ENCODE assay signal across 15 cellular contexts in genomic region chr5:14216902-14217301, GRCh38.
DNase-seq lines count a peak whose midpoint lies in the region; ATAC-seq, FAIRE-seq and TF ChIP-seq lines count a peak whose summit lies in the region.
"Had no signal": no experiment of that assay in that cellular context is flagged by ENCODE, and none has a peak within 500 bp of the region (broad histone marks: within the 10 kb centered on the region; RNA-seq: fewer than 3 reads in every experiment).

No MANE protein-coding gene starts in this region.

- H3K27me3 ChIP-seq in H9 (ENCODE audit: insufficient read depth, low read length): no peaks in the 10 kb centered on the region
- H3K27me3 ChIP-seq in body of pancreas: no peaks in the 10 kb centered on the region
- H3K27me3 ChIP-seq in keratinocyte (ENCODE audit: control insufficient read depth, extremely low read depth, insufficient read depth, low read length): no peaks in the 10 kb centered on the region
- no peaks in the 10 kb centered on the region for H3K27me3 ChIP-seq in psoas muscle (ENCODE audit: insufficient read depth in 3 of 3, low read length in 2 of 3)
- H3K27me3 ChIP-seq: heart right ventricle, tibial nerve had no signal

- no peak overlapping the region for H3T11ph ChIP-seq in H9 (ENCODE audit: low read length)

- H4K20me1 ChIP-seq in H9 (ENCODE audit: control insufficient read depth, insufficient read depth, insufficient read length) (no peaks in the 10 kb centered on the region), keratinocyte (ENCODE audit: control insufficient read depth, extremely low read depth, insufficient read depth, low read length) (peaks cover 13% of the 10 kb centered on the region)

- ATAC-seq in body of pancreas (peak; percentile 33), psoas muscle (peak; percentile 67 to 79 (median 74)), GM21529 (IDR thresholded peaks at IDR 0.05; ENCODE audit: unreplicated experiment) (no peak)

- H3K79me2 ChIP-seq in H9 (ENCODE audit: insufficient read depth, low read length): peaks cover 38% of the 10 kb centered on the region; the same call in 1 of the 2 replicates
- peaks cover 99% of the 10 kb centered on the region for H3K79me2 ChIP-seq in keratinocyte (ENCODE audit: control insufficient read depth, insufficient read depth, low read length)

- H3K9me1 ChIP-seq in keratinocyte (ENCODE audit: control insufficient read depth, extremely low read depth, insufficient read depth, low read length): peaks cover 3% of the 10 kb centered on the region

- H3K9me3 Mint-ChIP-seq in H9: no peaks in the 10 kb centered on the region
- H3K9me3 Mint-ChIP-seq: activated naive CD4-positive, alpha-beta T cell treated with anti-CD3 and anti-CD28 coated beads, Interleukin-2, amount 10 ng/mL, durations not matched to agents 7 days and 5 days; mesothelial cell of epicardium had no signal

- no peak overlapping the region for H3K18ac ChIP-seq in H9 (ENCODE audit: insufficient read length, low read depth, low read length)

- peaks cover 8% of the 10 kb centered on the region for H3K79me1 ChIP-seq in H9 (ENCODE audit: insufficient read depth, low read depth, low read length, poor library complexity, severe bottlenecking)

- no peak overlapping the region for H4K5ac ChIP-seq in H9 (ENCODE audit: insufficient read length, low read depth, low read length)

- H2BK120ac ChIP-seq in H9 (ENCODE audit: low read depth, low read length, poor library complexity, severe bottlenecking): no peak overlapping the region

- WGBS in H9 (ENCODE audit: extremely low coverage, insufficient read length, low lambda C conversion rate): no CpG with 5 or more reads among the region's 7 CpGs
- WGBS in body of pancreas, 2 donors: 79 to 84% methylated on average over 7 of the region's 7 CpGs
- WGBS in psoas muscle, 3 donors: 34 to 47% (median 40%) methylated on average over 7 of the region's 7 CpGs

- intact Hi-C loops in body of pancreas (cut with DNase I): no loop called here
- intact Hi-C loops in psoas muscle (cut with DNase I): no loop called here

- H3K4me3 Mint-ChIP-seq in H9: no peak overlapping the region
- H3K4me3 Mint-ChIP-seq: activated naive CD4-positive, alpha-beta T cell treated with anti-CD3 and anti-CD28 coated beads, Interleukin-2, amount 10 ng/mL, durations not matched to agents 7 days and 5 days; mesothelial cell of epicardium had no signal

- peaks cover 91 to 93% of the 10 kb centered on the region in 2 experiments for H3K4me1 Mint-ChIP-seq in H9

- H3K56ac ChIP-seq in H9 (ENCODE audit: insufficient read length, low read depth, low read length): no peak overlapping the region

- H3K9me3 ChIP-seq in H9 (ENCODE audit: control insufficient read depth, low read depth, low read length): no peaks in the 10 kb centered on the region
- no peaks in the 10 kb centered on the region for H3K9me3 ChIP-seq in body of pancreas
- no peaks in the 10 kb centered on the region for H3K9me3 ChIP-seq in keratinocyte (ENCODE audit: control insufficient read depth, low read depth, low read length)
- H3K9me3 ChIP-seq in psoas muscle: no peaks in the 10 kb centered on the region
- H3K9me3 ChIP-seq: heart right ventricle, tibial nerve had no signal

- H3K36me3 Mint-ChIP-seq in H9 (ENCODE audit: insufficient read depth in 1 of 3, low read depth in 3 of 3): peaks cover 0 to 4% (median 0%) of the 10 kb centered on the region in 3 experiments; a peak in 2 of 7 replicates
- H3K36me3 Mint-ChIP-seq: activated naive CD4-positive, alpha-beta T cell treated with anti-CD3 and anti-CD28 coated beads, Interleukin-2, amount 10 ng/mL, durations not matched to agents 7 days and 5 days; mesothelial cell of epicardium had no signal

- no peak overlapping the region for H2BK20ac ChIP-seq in H9 (ENCODE audit: low read depth, low read length, poor library complexity, severe bottlenecking)

- H3K27me3 Mint-ChIP-seq in H9 (ENCODE audit: low read depth): no peaks in the 10 kb centered on the region

- dilution Hi-C loops in keratinocyte (cut with MboI; ENCODE audit: extremely low pct_ligation_motif_present, low sequenced_read_pairs): no loop called here

- no peak overlapping the region for H3K4me2 ChIP-seq in H9 (ENCODE audit: insufficient read depth, insufficient read length, low read length)
- no peak overlapping the region for H3K4me2 ChIP-seq in keratinocyte (ENCODE audit: control insufficient read depth, extremely low read depth, insufficient read depth, low read depth, low read length)

- no peak overlapping the region for H3K27ac ChIP-seq in H9 (ENCODE audit: insufficient read length, low read depth, low read length)
- H3K27ac ChIP-seq in body of pancreas: peak overlapping the region in 1 of 4 donors; percentile 16
- H3K27ac ChIP-seq in keratinocyte (ENCODE audit: control insufficient read depth, insufficient read depth, low read length): peak overlapping the region; percentile 40
- peak overlapping the region; percentile 73 for H3K27ac ChIP-seq in psoas muscle
- H3K27ac ChIP-seq: tibial nerve had no signal

- FAIRE-seq in keratinocyte (lab: Jason Lieb, UNC): no peak
- FAIRE-seq in GM12892 (lab: Jason Lieb, UNC): no peak

- no peak overlapping the region for H3K4me3 ChIP-seq in body of pancreas
- no peak overlapping the region for H3K4me3 ChIP-seq in keratinocyte (ENCODE audit: control insufficient read depth in 2 of 3, extremely low read depth in 1 of 3, insufficient read depth in 2 of 3, low read depth in 1 of 3, low read length in 3 of 3)
- no peak overlapping the region for H3K4me3 ChIP-seq in psoas muscle
- H3K4me3 ChIP-seq: heart right ventricle, tibial nerve had no signal

- H2BK5ac ChIP-seq in H9 (ENCODE audit: insufficient read length, low read length): no peak overlapping the region

- no peak overlapping the region for H2BK12ac ChIP-seq in H9 (ENCODE audit: insufficient read length, low read depth, low read length)

- DNase-seq in H9: peak; percentile 80
- DNase-seq in body of pancreas: no peak
- DNase-seq in keratinocyte (ENCODE audit: low read depth, low spot score): no peak
- no peak for DNase-seq in psoas muscle
- DNase-seq in activated effector memory CD4-positive, alpha-beta T cell treated with anti-CD3 and anti-CD28 coated beads, Interleukin-2, amount 50 U/mL, for 16 hours: no peak
- DNase-seq in HuH-7.5 (ENCODE audit: low spot score): no peak
- no peak for DNase-seq in GM12892 (ENCODE audit: insufficient read length)
- DNase-seq: activated naive CD4-positive, alpha-beta T cell treated with anti-CD3 and anti-CD28 coated beads, Interleukin-2, amount 10 ng/mL, durations not matched to agents 7 days and 5 days; central memory CD4-positive, alpha-beta T cell; DMS79; heart right ventricle; NCI-H1105 had no signal

- TF ChIP-seq POLR2A in body of pancreas (IDR thresholded peaks at IDR 0.05): no peak
- no peak for TF ChIP-seq POLR2A in GM12892 (IDR thresholded peaks at IDR 0.05; ENCODE audit: low read depth, low read length)

- H4K8ac ChIP-seq in H9 (replicated peaks; ENCODE audit: insufficient read length, low read depth, low read length): no peak overlapping the region

- H3K14ac ChIP-seq in H9 (ENCODE audit: insufficient read depth, low read length): no peak overlapping the region

- no peaks in the 10 kb centered on the region for H3K23me2 ChIP-seq in H9 (ENCODE audit: insufficient read length, low read depth, low read length, poor library complexity, severe bottlenecking)

- no peak overlapping the region for H4K91ac ChIP-seq in H9 (ENCODE audit: insufficient read length, low read depth, low read length)

- no peak overlapping the region for H3K9ac ChIP-seq in H9 (ENCODE audit: extremely low read depth, insufficient read length, low read length)
- H3K9ac ChIP-seq in keratinocyte (ENCODE audit: control insufficient read depth, extremely low read depth, insufficient read depth, low read length): no peak overlapping the region

- no peak for TF ChIP-seq CTCF in H9 (conservative IDR thresholded peaks at IDR 0.05)
- no peak for TF ChIP-seq CTCF in body of pancreas (IDR thresholded peaks at IDR 0.05)
- no peak for TF ChIP-seq CTCF in keratinocyte (optimal IDR thresholded peaks at IDR 0.05 in 1 of 3, IDR thresholded peaks at IDR 0.05 in 1 of 3, conservative IDR thresholded peaks at IDR 0.05 in 1 of 3; ENCODE audit: extremely low read depth in 1 of 3, insufficient read depth in 2 of 3, low read length in 3 of 3)
- TF ChIP-seq CTCF in psoas muscle (IDR thresholded peaks at IDR 0.05): no peak

- no peak overlapping the region for H3K4ac ChIP-seq in H9 (ENCODE audit: low read depth, low read length)

- H3K4me1 ChIP-seq in H9 (ENCODE audit: insufficient read depth, low read length) (peaks cover 24% of the 10 kb centered on the region), body of pancreas (peaks cover 48% of the 10 kb centered on the region), keratinocyte (ENCODE audit: control insufficient read depth, extremely low read depth, insufficient read depth, low read length) (peaks cover 35% of the 10 kb centered on the region), psoas muscle (peaks cover 81% of the 10 kb centered on the region)

- no peak overlapping the region for H2BK15ac ChIP-seq in H9 (ENCODE audit: low read depth, low read length)

- no peak overlapping the region for H3K27ac Mint-ChIP-seq in H9
- H3K27ac Mint-ChIP-seq: activated naive CD4-positive, alpha-beta T cell treated with anti-CD3 and anti-CD28 coated beads, Interleukin-2, amount 10 ng/mL, durations not matched to agents 7 days and 5 days; mesothelial cell of epicardium had no signal

- no peak overlapping the region for H2AFZ ChIP-seq in H9 (ENCODE audit: low read length)
- H2AFZ ChIP-seq in keratinocyte (ENCODE audit: control insufficient read depth, low read length): no peak overlapping the region

- no peaks in the 10 kb centered on the region for H3K36me3 ChIP-seq in body of pancreas (replicated peaks in 1 of 2; ENCODE audit: insufficient read depth in 1 of 2, low read depth in 2 of 2)
- H3K36me3 ChIP-seq in keratinocyte (ENCODE audit: control insufficient read depth in 2 of 2, extremely low read depth in 1 of 2, insufficient read depth in 2 of 2, low read length in 2 of 2): no peaks in the 10 kb centered on the region
- no peaks in the 10 kb centered on the region for H3K36me3 ChIP-seq in psoas muscle (ENCODE audit: insufficient read depth in 1 of 2, low read depth in 1 of 2)
- H3K36me3 ChIP-seq: heart right ventricle, tibial nerve had no signal

- no peak overlapping the region for H3K23ac ChIP-seq in H9 (ENCODE audit: insufficient read length, low read depth, low read length)

- H2AK5ac ChIP-seq in H9 (ENCODE audit: insufficient read length, low read length): no peak overlapping the region
